ENCODE assay signal across 38 cellular contexts in genomic region chr6:52858416-52858815, GRCh38. TPM values are rescaled to one million over a fixed set of nuclear protein-coding genes. Genes with fewer than 3 reads are reported as not detected.
"Had no signal": no experiment of that assay in that cellular context is flagged by ENCODE, and none has a peak within 500 bp of the region (broad histone marks: within the 10 kb centered on the region; RNA-seq: fewer than 3 reads in every experiment).

No MANE protein-coding gene starts in this region.

- H3K27me3 ChIP-seq: MG63 had no signal

- H3K9me3 ChIP-seq: MG63 had no signal

- H3K36me3 ChIP-seq: MG63 had no signal

- H3K4me3 ChIP-seq: MG63 had no signal

- DNase-seq: Karpas-422, Kasumi-1, MG63, MM.1S, MV-4-11, NCI-H1048, NCI-H1092, NCI-H1092 treated with DMSO at 0.1 percent for 48 hours, NCI-H1105, NCI-H1105 treated with DMSO at 0.1 percent for 48 hours, NCI-H1417, NCI-H1417 treated with DMSO at 0.1 percent for 48 hours, NCI-H1436, NCI-H1436 treated with DMSO at 0.1 percent for 48 hours, NCI-H146, NCI-H1694, NCI-H1694 treated with DMSO at 0.1 percent for 48 hours, NCI-H187, NCI-H187 treated with DMSO at 0.1 percent for 48 hours, NCI-H1930, NCI-H2029, NCI-H2029 treated with DMSO at 0.1 percent for 48 hours, NCI-H2081, NCI-H2081 treated with DMSO at 0.1 percent for 48 hours, NCI-H2107, NCI-H2171, NCI-H2171 treated with DMSO at 0.1 percent for 48 hours, NCI-H2227 treated with DMSO at 0.1 percent for 48 hours, NCI-H226, NCI-H345, NCI-H446, NCI-H446 treated with DMSO at 0.1 percent for 48 hours, NCI-H510A, NCI-H510A treated with DMSO at 0.1 percent for 48 hours had no signal

RNA-seq across cellular contexts. Expression of gene GSTA5, which starts 17.8 kb away (rescaled TPM):
- total RNA-seq: LHCN-M2, M059J, MCF 10A, NCI-H460 had no signal

RNA-seq across cellular contexts. Expression of gene GSTA3, which starts 51.1 kb away (rescaled TPM):
- total RNA-seq: LHCN-M2, MCF 10A, NCI-H460 had no signal

RNA-seq across cellular contexts. Expression of gene GSTA1, which starts 54.8 kb away (rescaled TPM):
- total RNA-seq: LHCN-M2, MCF 10A, NCI-H460 had no signal
